In the genomic region with DNA sequence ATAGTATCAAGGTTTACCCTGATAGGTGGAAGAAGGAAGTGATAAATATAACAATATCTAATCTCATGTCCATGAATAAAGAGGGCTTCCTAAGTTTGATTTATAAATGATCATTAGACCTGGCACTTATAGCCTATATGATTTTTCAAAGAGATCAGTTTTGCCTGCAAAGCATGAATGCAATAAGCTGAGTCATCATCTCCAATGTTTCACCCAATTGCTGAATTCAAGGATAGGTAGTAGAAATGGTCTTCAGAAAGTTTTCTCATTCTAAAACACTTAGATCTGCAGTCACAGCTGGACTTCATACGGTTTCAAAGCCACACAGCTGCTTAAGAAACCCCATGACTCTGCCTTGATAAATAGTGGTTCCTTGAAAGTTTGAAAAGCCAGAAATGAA, we compare ENCODE assay signal across 9 cellular contexts.
"Had no signal": no experiment of that assay in that cellular context is flagged by ENCODE, and none has a peak within 500 bp of the region (broad histone marks: within the 10 kb centered on the region; RNA-seq: fewer than 3 reads in every experiment).

No MANE protein-coding gene starts in this region.

- FAIRE-seq: HTR-8/SVneo had no signal

- DNase-seq: H7, HFFc6, Karpas-422, KBM-7 had no signal

- ATAC-seq: GM23338, HCT116 had no signal

- H3K27ac Mint-ChIP-seq: GM23338, HFFc6 had no signal

- H3K4me3 ChIP-seq: GM23338, HAP-1 had no signal

- H3K27ac ChIP-seq: KMS-11 had no signal

- H2AFZ ChIP-seq: GM23338 had no signal

- H3K4me2 ChIP-seq: GM23338, KMS-11 had no signal

- H3K9me3 Mint-ChIP-seq: GM23338 had no signal

- H3K9ac ChIP-seq: KMS-11 had no signal

- H3K9me3 ChIP-seq: HAP-1 had no signal

- H3K4me3 Mint-ChIP-seq: GM23338, HFFc6 had no signal

- H3K36me3 ChIP-seq: HAP-1 had no signal
